1 cellular context compared by ENCODE assay signal in genomic region chr4:106321814-106322213, GRCh38.
TF ChIP-seq lines count a peak whose summit lies in the region.

No MANE protein-coding gene starts in this region.

TF ChIP-seq in HepG2, 621 proteins besides CTCF, POLR2A, EP300 and RAD21:
- peak; percentile 82 for TF ChIP-seq ZNF652 (CRISPR knock-in tag; IDR thresholded peaks at IDR 0.05; ENCODE audit: borderline replicate concordance, low read depth)
